Comparison of ENCODE assay signal across 1 cellular context in the genomic region with DNA sequence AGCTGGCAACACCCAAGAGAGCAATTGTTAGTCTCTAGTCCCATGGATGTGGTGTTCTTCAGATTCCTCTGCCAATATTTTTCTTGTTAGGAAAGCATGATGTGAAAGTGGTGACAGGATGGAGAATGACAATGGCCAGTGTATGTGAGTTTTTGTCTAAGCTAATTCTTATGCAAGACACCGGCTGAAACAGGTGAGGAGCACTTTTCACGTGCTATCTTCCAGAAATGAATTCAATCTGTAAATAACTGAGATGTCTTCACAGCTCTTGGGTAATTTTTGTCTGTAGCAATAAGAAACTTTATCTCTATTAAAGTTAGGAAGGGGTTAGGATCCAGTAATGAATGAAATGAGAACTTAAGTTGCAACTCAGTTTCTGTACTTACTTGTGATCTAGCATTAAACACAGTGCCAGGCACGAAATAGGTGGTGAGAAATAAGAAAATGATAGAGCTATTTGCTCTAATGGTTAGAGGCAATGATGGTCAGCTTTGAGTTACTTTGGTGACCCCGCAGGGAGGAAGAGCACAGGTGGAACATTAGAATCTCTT.
TF ChIP-seq lines count a peak whose summit lies in the region.

No MANE protein-coding gene starts in this region.

TF ChIP-seq in H1, 55 proteins besides CTCF, POLR2A, EP300 and RAD21 (continued from another document):
- TF ChIP-seq CEBPB (IDR thresholded peaks at IDR 0.05; ENCODE audit: low read depth, low read length) (peak; percentile 61; the same call in 1 of the 2 replicates), CREB1 (IDR thresholded peaks at IDR 0.05) (no peak), TAF1 (IDR thresholded peaks at IDR 0.05; ENCODE audit: low read depth, low read length) (no peak)
